In the genomic region with DNA sequence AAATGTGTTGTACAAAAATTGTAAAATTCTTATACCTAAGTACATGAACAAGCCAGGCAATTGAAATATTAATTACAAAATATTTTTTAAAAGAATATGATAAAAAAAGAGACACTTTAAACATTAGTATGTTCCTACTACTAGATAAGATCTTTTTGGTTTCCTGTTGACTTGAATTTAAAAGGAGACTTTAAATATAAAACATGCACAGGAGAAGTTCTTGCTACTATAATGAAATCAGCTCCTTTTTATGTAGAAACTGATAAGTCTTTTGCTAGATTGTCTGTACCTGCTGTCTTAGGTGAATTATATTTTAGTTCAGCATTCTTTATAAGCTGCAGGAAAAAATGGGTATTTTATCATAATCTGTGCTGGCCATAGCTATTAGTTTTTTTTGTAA, we compare ENCODE assay signal across 19 cellular contexts.
"Had no signal": no experiment of that assay in that cellular context is flagged by ENCODE, and none has a peak within 500 bp of the region (broad histone marks: within the 10 kb centered on the region; RNA-seq: fewer than 3 reads in every experiment).

No MANE protein-coding gene starts in this region.

- H3K27ac Mint-ChIP-seq: activated CD4-positive, alpha-beta memory T cell treated with anti-CD3 and anti-CD28 coated beads, Interleukin-2, amount 10 ng/mL, durations not matched to agents 7 days and 5 days; activated naive CD8-positive, alpha-beta T cell treated with anti-CD3 and anti-CD28 coated beads, Interleukin-2, amount 50 U/mL, for 24 hours; activated T-helper 1 cell treated with anti-CD3 and anti-CD28 coated beads, Interleukin-12 subunit alpha, Interleukin-12 subunit beta, Interleukin-2, Interleukin-4 antibody, amounts not matched to agents 30 ng/mL and 10 ng/mL and 1 ng/mL, durations not matched to agents 14 hours and 24 hours and 36 hours; stimulated activated naive B cell treated with anti-CD40 and anti-IgM and Interleukin-4, amounts not matched to agents 10 μg/mL and 1 μg/mL and 100 μg/mL, for 72 hours had no signal

- H3K4me1 Mint-ChIP-seq: stimulated activated naive B cell treated with anti-CD40 and anti-IgM and Interleukin-4, amounts not matched to agents 10 μg/mL and 1 μg/mL and 100 μg/mL, for 72 hours had no signal

- H3K27me3 Mint-ChIP-seq: activated CD4-positive, alpha-beta memory T cell treated with anti-CD3 and anti-CD28 coated beads, Interleukin-2, amount 10 ng/mL, durations not matched to agents 7 days and 5 days; activated naive CD8-positive, alpha-beta T cell treated with anti-CD3 and anti-CD28 coated beads, Interleukin-2, amount 50 U/mL, for 24 hours; stimulated activated naive B cell treated with anti-CD40 and anti-IgM and Interleukin-4, amounts not matched to agents 10 μg/mL and 1 μg/mL and 100 μg/mL, for 72 hours had no signal

- H3K36me3 Mint-ChIP-seq: stimulated activated naive B cell treated with anti-CD40 and anti-IgM and Interleukin-4, amounts not matched to agents 10 μg/mL and 1 μg/mL and 100 μg/mL, for 72 hours had no signal

- ATAC-seq: activated naive CD8-positive, alpha-beta T cell treated with anti-CD3 and anti-CD28 coated beads, Interleukin-2, amount 50 U/mL, for 24 hours; left lobe of liver; lower lobe of right lung; mucosa of descending colon; stimulated activated naive B cell treated with anti-CD40 and anti-IgM and Interleukin-4, amounts not matched to agents 10 μg/mL and 1 μg/mL and 100 μg/mL, for 72 hours had no signal

- H3K4me3 Mint-ChIP-seq: activated CD4-positive, alpha-beta memory T cell treated with anti-CD3 and anti-CD28 coated beads, Interleukin-2, amount 10 ng/mL, durations not matched to agents 7 days and 5 days; activated naive CD8-positive, alpha-beta T cell treated with anti-CD3 and anti-CD28 coated beads, Interleukin-2, amount 50 U/mL, for 24 hours; activated T-helper 1 cell treated with anti-CD3 and anti-CD28 coated beads, Interleukin-12 subunit alpha, Interleukin-12 subunit beta, Interleukin-2, Interleukin-4 antibody, amounts not matched to agents 30 ng/mL and 10 ng/mL and 1 ng/mL, durations not matched to agents 14 hours and 24 hours and 36 hours; stimulated activated naive B cell treated with anti-CD40 and anti-IgM and Interleukin-4, amounts not matched to agents 10 μg/mL and 1 μg/mL and 100 μg/mL, for 72 hours had no signal

- DNase-seq: activated CD4-positive, alpha-beta memory T cell treated with anti-CD3 and anti-CD28 coated beads, Interleukin-2, amount 10 ng/mL, durations not matched to agents 7 days and 5 days; activated CD4-positive, alpha-beta T cell treated with anti-CD3 and anti-CD28 coated beads for 48 hours; activated CD4-positive, CD25-positive, alpha-beta regulatory T cell; activated gamma-delta T cell treated with Interleukin-2 at 50 U/mL for 16 hours; activated naive CD8-positive, alpha-beta T cell treated with anti-CD3 and anti-CD28 coated beads, Interleukin-2, amount 50 U/mL, for 24 hours; cortex of kidney; lower lobe of right lung; mesendoderm; mucosa of descending colon; sigmoid colon; stimulated activated CD4-positive, alpha-beta T cell treated with anti-CD3 and anti-CD28 coated beads, Interleukin-2, amount 100 ng/mL, for 48 hours; stimulated activated CD8-positive, alpha-beta memory T cell treated with anti-CD3 and anti-CD28 coated beads, Interleukin-4, amount 100 ng/mL, for 48 hours; stimulated activated naive B cell treated with anti-CD40 and anti-IgM and Interleukin-4, amounts not matched to agents 10 μg/mL and 1 μg/mL and 100 μg/mL, for 72 hours; T-helper 9 cell; testis; trophoblast cell; uterus had no signal

- H3K9me3 Mint-ChIP-seq: activated T-helper 1 cell treated with anti-CD3 and anti-CD28 coated beads, Interleukin-12 subunit alpha, Interleukin-12 subunit beta, Interleukin-2, Interleukin-4 antibody, amounts not matched to agents 30 ng/mL and 10 ng/mL and 1 ng/mL, durations not matched to agents 14 hours and 24 hours and 36 hours had no signal
